In the genomic region with DNA sequence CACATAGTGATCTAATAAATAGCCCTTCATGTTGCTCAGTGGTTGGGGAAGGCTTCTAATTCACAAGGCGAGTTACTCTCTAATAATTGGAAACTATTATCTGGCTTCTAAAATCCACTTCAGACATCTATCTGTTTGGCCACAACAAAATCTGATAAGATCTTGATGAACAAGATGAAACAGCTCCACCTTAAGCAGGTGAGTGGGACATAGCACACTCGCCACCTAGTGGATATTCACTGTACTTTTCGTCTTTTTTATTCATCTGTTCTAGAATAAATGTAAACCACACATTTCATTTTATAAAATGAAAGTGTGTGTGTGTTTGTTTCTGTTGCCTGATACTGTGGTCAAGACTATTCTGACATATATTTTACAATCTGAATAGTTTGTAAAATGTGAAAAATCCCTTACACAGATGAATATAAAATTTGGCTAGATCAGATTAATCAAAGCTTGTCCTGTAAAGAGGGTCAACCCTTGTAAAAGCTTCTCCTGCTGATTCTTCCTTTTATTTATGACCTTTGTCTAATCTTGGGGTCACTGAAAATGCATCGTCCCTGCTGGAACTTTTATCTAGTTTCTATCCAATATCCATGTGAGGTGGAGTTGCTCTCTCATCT, we compare ENCODE assay signal across 8 cellular contexts. TPM values are rescaled to one million over a fixed set of nuclear protein-coding genes. Genes with fewer than 3 reads are reported as not detected.
DNase-seq lines count a peak whose midpoint lies in the region; TF ChIP-seq lines count a peak whose summit lies in the region.

No MANE protein-coding gene starts in this region.

- H3K4me1 ChIP-seq in cardiac muscle cell (ENCODE audit: low read depth) = no peaks in the 10 kb centered on the region
- no peaks in the 10 kb centered on the region for H3K4me1 ChIP-seq in H9 (ENCODE audit: insufficient read depth, low read length)

- no peak overlapping the region for H2BK5ac ChIP-seq in H9 (ENCODE audit: insufficient read length, low read length)

- no CpG with 5 or more reads among the region's 4 CpGs for WGBS in H9 (ENCODE audit: extremely low coverage, insufficient read length, low lambda C conversion rate)

- no peak overlapping the region for H2AK5ac ChIP-seq in H9 (ENCODE audit: insufficient read length, low read length)

- no peaks in the 10 kb centered on the region for H3K36me3 ChIP-seq in cardiac muscle cell

- H3K9me3 ChIP-seq in cardiac muscle cell (ENCODE audit: low read depth) (no peaks in the 10 kb centered on the region), H9 (ENCODE audit: control insufficient read depth, low read depth, low read length) (no peaks in the 10 kb centered on the region)

- no peak overlapping the region for H2BK12ac ChIP-seq in H9 (ENCODE audit: insufficient read length, low read depth, low read length)

- no peak overlapping the region for H2AFZ ChIP-seq in H9 (ENCODE audit: low read length)

- H3K4me3 ChIP-seq in cardiac muscle cell (no peak overlapping the region), LNCaP clone FGC (ENCODE audit: low read depth, low read length) (no peak overlapping the region), foreskin fibroblast (ENCODE audit: low read depth in 1 of 2, low read length in 2 of 2) (no peak overlapping the region)

- DNase-seq in cardiac muscle cell (ENCODE audit: low read depth in 1 of 2, low spot score in 1 of 2) (peak; percentile 25 to 31), cardiac septum (ENCODE audit: low spot score) (no peak), H9 (no peak), LNCaP clone FGC (ENCODE audit: low read depth) (peak; percentile 39), RPMI7951 (ENCODE audit: low read depth) (peak; percentile 20), foreskin fibroblast (no peak), smooth muscle cell of the brain vasculature (ENCODE audit: low read depth, low spot score) (peak; percentile 28), amniotic stem cell (lab: John Stamatoyannopoulos, UW) (no peak)

- H3K4me1 Mint-ChIP-seq in H9 = no peaks in the 10 kb centered on the region

- H3K4me2 ChIP-seq in H9 (ENCODE audit: insufficient read depth, insufficient read length, low read length) = no peak overlapping the region

- no peak overlapping the region for H3K23ac ChIP-seq in H9 (ENCODE audit: insufficient read length, low read depth, low read length)

- no peak overlapping the region for H3K4me3 Mint-ChIP-seq in H9

- no peak overlapping the region for H3K14ac ChIP-seq in H9 (ENCODE audit: insufficient read depth, low read length)

- no peak overlapping the region for H2BK120ac ChIP-seq in H9 (ENCODE audit: low read depth, low read length, poor library complexity, severe bottlenecking)

- no peak overlapping the region for H2BK20ac ChIP-seq in H9 (ENCODE audit: low read depth, low read length, poor library complexity, severe bottlenecking)

- no peak overlapping the region for H3T11ph ChIP-seq in H9 (ENCODE audit: low read length)

- H4K8ac ChIP-seq in H9 (replicated peaks; ENCODE audit: insufficient read length, low read depth, low read length) = no peak overlapping the region

- no peaks in the 10 kb centered on the region for H4K20me1 ChIP-seq in H9 (ENCODE audit: control insufficient read depth, insufficient read depth, insufficient read length)

- no peak overlapping the region for H3K27ac Mint-ChIP-seq in H9

- no peaks in the 10 kb centered on the region for H3K79me1 ChIP-seq in H9 (ENCODE audit: insufficient read depth, low read depth, low read length, poor library complexity, severe bottlenecking)

- intact Hi-C loops in cardiac septum (cut with DNase I) = no loop called here

- no peaks in the 10 kb centered on the region for H3K27me3 Mint-ChIP-seq in H9 (ENCODE audit: low read depth)

- no peak overlapping the region for H4K91ac ChIP-seq in H9 (ENCODE audit: insufficient read length, low read depth, low read length)

- H4K5ac ChIP-seq in H9 (ENCODE audit: insufficient read length, low read depth, low read length) = no peak overlapping the region

- no peak overlapping the region for H3K4ac ChIP-seq in H9 (ENCODE audit: low read depth, low read length)

- no peaks in the 10 kb centered on the region for H3K36me3 Mint-ChIP-seq in H9 (ENCODE audit: insufficient read depth in 1 of 3, low read depth in 3 of 3)

- H3K56ac ChIP-seq in H9 (ENCODE audit: insufficient read length, low read depth, low read length) = no peak overlapping the region

- H3K27me3 ChIP-seq in cardiac muscle cell (no peaks in the 10 kb centered on the region), H9 (ENCODE audit: insufficient read depth, low read length) (no peaks in the 10 kb centered on the region)

- no peak overlapping the region for H3K9ac ChIP-seq in H9 (ENCODE audit: extremely low read depth, insufficient read length, low read length)

- no peaks in the 10 kb centered on the region for H3K23me2 ChIP-seq in H9 (ENCODE audit: insufficient read length, low read depth, low read length, poor library complexity, severe bottlenecking)

- no peak overlapping the region for H3K18ac ChIP-seq in H9 (ENCODE audit: insufficient read length, low read depth, low read length)

- TF ChIP-seq CTCF in cardiac muscle cell (IDR thresholded peaks at IDR 0.05; ENCODE audit: low read depth, low read length) (peak; percentile 56), H9 (conservative IDR thresholded peaks at IDR 0.05) (peak; percentile 88), LNCaP clone FGC (IDR thresholded peaks at IDR 0.05; ENCODE audit: control insufficient read depth, extremely low read depth, insufficient read depth) (peak; percentile 88), foreskin fibroblast (IDR thresholded peaks at IDR 0.05; ENCODE audit: low read depth, low read length) (peak; percentile 27)

- no peaks in the 10 kb centered on the region for H3K79me2 ChIP-seq in H9 (ENCODE audit: insufficient read depth, low read length)

- H2BK15ac ChIP-seq in H9 (ENCODE audit: low read depth, low read length) = no peak overlapping the region

- no peaks in the 10 kb centered on the region for H3K9me3 Mint-ChIP-seq in H9

- H3K27ac ChIP-seq in cardiac muscle cell (no peak overlapping the region), H9 (ENCODE audit: insufficient read length, low read depth, low read length) (no peak overlapping the region)

RNA-seq across cellular contexts. Expression of gene CNTNAP2, which starts 26.5 kb away (rescaled TPM):
- total RNA-seq in cardiac muscle cell (2.1 and 4.8 TPM in 2 replicates), cardiac septum (0.22 TPM), H9 (2021) (64.5 and 64.8 TPM in 2 replicates)
- polyA plus RNA-seq in cardiac muscle cell = 4.3 and 5.1 TPM in 2 replicates
- not detected in 2 replicates for total RNA-seq in RPMI7951 (2014; rRNA removed; shearing (Covaris generic))

Comparison
In these comparisons a context has a peak if more than half of its experiments do, and no peak if none do; other contexts are left out.
1. DNase-seq: peak in cardiac muscle cell (2 of 2), LNCaP clone FGC (single experiment), RPMI7951 (single experiment) and smooth muscle cell of the brain vasculature (single experiment); none in cardiac septum (single experiment), H9 (single experiment), foreskin fibroblast (0 of 2) and amniotic stem cell (single experiment).
2. CTCF ChIP-seq: peak in every context shown above with its lines; median percentile 88 in H9; 88 in LNCaP clone FGC; 56 in cardiac muscle cell; 27 in foreskin fibroblast.
3. RNA of gene CNTNAP2, which starts 26.5 kb away (total RNA-seq): 64.5 to 64.8 TPM in H9; 2.1 to 4.8 TPM in cardiac muscle cell, 0.22 TPM in cardiac septum (single experiment) and not detected in RPMI7951; every median in the first group is over 10 times any median in the second.